Comparison of ENCODE assay signal across 23 cellular contexts in the genomic region with DNA sequence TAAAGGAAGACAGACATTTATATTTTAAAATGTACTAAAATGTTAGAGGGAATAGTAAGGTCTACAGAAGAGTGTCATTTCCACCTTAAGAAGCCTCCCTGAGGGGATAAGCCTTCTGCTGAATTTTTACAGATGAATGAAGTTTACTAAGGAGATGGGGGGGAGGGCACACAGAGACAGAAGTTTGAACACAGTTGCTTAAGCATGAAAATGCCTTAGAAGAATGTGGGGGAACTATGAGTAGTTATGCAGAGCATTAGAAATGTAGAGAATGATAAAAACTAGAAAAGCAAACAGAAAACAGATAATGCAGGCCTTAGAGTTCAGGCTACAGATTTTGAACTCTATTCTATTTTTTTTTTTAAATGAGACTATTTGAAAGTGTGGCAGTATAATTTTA.
"Had no signal": no experiment of that assay in that cellular context is flagged by ENCODE, and none has a peak within 500 bp of the region (broad histone marks: within the 10 kb centered on the region; RNA-seq: fewer than 3 reads in every experiment).

No MANE protein-coding gene starts in this region.

- ATAC-seq: activated naive CD4-positive, alpha-beta T cell treated with anti-CD3 and anti-CD28 coated beads, Interleukin-2, amount 50 U/mL, for 72 hours; effector memory CD8-positive, alpha-beta T cell; gastroesophageal sphincter; left lobe of liver; naive thymus-derived CD4-positive, alpha-beta T cell had no signal

- H3K27ac ChIP-seq: colonic mucosa, dorsolateral prefrontal cortex, esophagus muscularis mucosa, gastroesophageal sphincter, neural progenitor cell, SK-N-MC, thoracic aorta, upper lobe of left lung, WERI-Rb-1 had no signal

- H3K4me1 ChIP-seq: colonic mucosa, esophagus muscularis mucosa, gastroesophageal sphincter, neural progenitor cell, upper lobe of left lung had no signal

- H3K27me3 ChIP-seq: colonic mucosa, dorsolateral prefrontal cortex, esophagus muscularis mucosa, gastroesophageal sphincter, neural progenitor cell, upper lobe of left lung had no signal

- H3K36me3 ChIP-seq: colonic mucosa, esophagus muscularis mucosa, gastroesophageal sphincter, neural progenitor cell, thoracic aorta, upper lobe of left lung, WERI-Rb-1 had no signal

- H3K4me3 ChIP-seq: colonic mucosa, dorsolateral prefrontal cortex, esophagus muscularis mucosa, gastroesophageal sphincter, lung, neural progenitor cell, SK-N-MC, thoracic aorta, upper lobe of left lung had no signal

- H3K9me3 ChIP-seq: colonic mucosa, esophagus muscularis mucosa, gastroesophageal sphincter, thoracic aorta, upper lobe of left lung had no signal

- DNase-seq: activated CD4-positive, alpha-beta T cell treated with anti-CD3 and anti-CD28 coated beads, Interleukin-2, amount 50 U/mL, for 1 hour; activated CD4-positive, CD25-positive, alpha-beta regulatory T cell treated with anti-CD3 and anti-CD28 coated beads, Interleukin-2, amount 50 U/mL, for 72 hours; activated T-cell treated with anti-CD3 and anti-CD28 coated beads, Interleukin-2, amount 50 U/mL, for 1 hour; amniotic stem cell; colonic mucosa; dorsolateral prefrontal cortex; effector memory CD8-positive, alpha-beta T cell; hypothalamus; naive thymus-derived CD4-positive, alpha-beta T cell; stimulated activated CD4-positive, alpha-beta T cell treated with anti-CD3 and anti-CD28 coated beads, Interleukin-4, amount 100 ng/mL, for 24 hours; stimulated activated naive CD4-positive, alpha-beta T cell treated with Interleukin-2 at 50 U/mL for 16 hours; SW 1271; T-helper 2 cell; upper lobe of left lung; WERI-Rb-1 had no signal
